Comparison of ENCODE assay signal across 17 cellular contexts in the genomic region with DNA sequence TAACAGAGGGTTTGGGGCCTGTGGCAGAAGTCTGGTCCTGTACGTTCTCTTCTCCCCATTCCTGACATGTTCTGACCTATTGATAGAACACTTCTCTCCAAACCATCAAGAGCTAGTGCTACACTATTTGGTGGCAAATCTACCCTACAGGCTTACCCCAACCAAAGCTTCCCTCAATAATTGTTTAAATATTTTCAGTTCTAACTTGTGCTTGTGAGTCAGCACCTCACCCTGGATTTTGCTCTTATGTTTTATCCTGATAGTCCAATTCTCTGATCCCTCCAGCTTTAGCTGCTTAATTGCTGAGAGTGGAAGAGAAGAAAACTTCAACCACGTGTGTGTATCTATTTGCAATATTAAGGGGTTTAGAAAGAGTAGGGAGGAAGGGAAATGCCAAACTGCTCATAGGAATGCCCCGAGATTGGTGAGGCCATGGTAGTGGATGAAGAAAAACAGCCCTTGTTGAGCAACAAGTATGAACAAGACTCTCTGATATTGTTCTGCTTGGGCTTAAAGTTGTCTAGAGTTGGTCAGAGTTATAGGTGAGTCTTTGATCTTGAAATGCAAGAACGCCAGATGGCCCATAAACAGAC.
"Had no signal": no experiment of that assay in that cellular context is flagged by ENCODE, and none has a peak within 500 bp of the region (broad histone marks: within the 10 kb centered on the region; RNA-seq: fewer than 3 reads in every experiment).

No MANE protein-coding gene starts in this region.

- H3K4me1 ChIP-seq: colonic mucosa, right atrium auricular region, transverse colon, vagina had no signal

- ATAC-seq: natural killer cell; stimulated activated naive CD8-positive, alpha-beta T cell treated with anti-CD3 and anti-CD28 coated beads, Interleukin-15, Interleukin-2, amounts not matched to agents 100 U/mL and 50 U/mL, for 24 hours; T-cell had no signal

- H3K4me3 ChIP-seq: colonic mucosa, right atrium auricular region, skin epidermis, transverse colon, vagina had no signal

- H3K9me3 ChIP-seq: colonic mucosa, right atrium auricular region, transverse colon, vagina had no signal

- H3K9me3 Mint-ChIP-seq: activated naive CD4-positive, alpha-beta T cell treated with anti-CD3 and anti-CD28 coated beads, Interleukin-2, amount 10 ng/mL, durations not matched to agents 7 days and 5 days; T-cell had no signal

- H3K27ac ChIP-seq: colonic mucosa, right atrium auricular region, transverse colon, vagina had no signal

- DNase-seq: activated CD4-positive, alpha-beta T cell treated with anti-CD3 and anti-CD28 coated beads, Interleukin-2, amount 50 U/mL, for 4 hours; activated CD4-positive, CD25-positive, alpha-beta regulatory T cell treated with anti-CD3 and anti-CD28 coated beads, Interleukin-2, amount 50 U/mL, for 72 hours; activated naive CD4-positive, alpha-beta T cell treated with anti-CD3 and anti-CD28 coated beads, Interleukin-2, amount 10 ng/mL, durations not matched to agents 7 days and 5 days; colonic mucosa; effector CD4-positive, alpha-beta T cell; glutamatergic neuron; hypothalamus; mesendoderm; natural killer cell; nucleus accumbens; posterior cingulate gyrus; stimulated activated naive CD8-positive, alpha-beta T cell treated with anti-CD3 and anti-CD28 coated beads, Interleukin-15, Interleukin-2, amounts not matched to agents 100 U/mL and 50 U/mL, for 24 hours; T-cell; transverse colon had no signal

- H3K27ac Mint-ChIP-seq: activated naive CD4-positive, alpha-beta T cell treated with anti-CD3 and anti-CD28 coated beads, Interleukin-2, amount 10 ng/mL, durations not matched to agents 7 days and 5 days; natural killer cell; T-cell had no signal

- H3K36me3 Mint-ChIP-seq: activated naive CD4-positive, alpha-beta T cell treated with anti-CD3 and anti-CD28 coated beads, Interleukin-2, amount 10 ng/mL, durations not matched to agents 7 days and 5 days; natural killer cell; T-cell had no signal

- H3K27me3 Mint-ChIP-seq: activated naive CD4-positive, alpha-beta T cell treated with anti-CD3 and anti-CD28 coated beads, Interleukin-2, amount 10 ng/mL, durations not matched to agents 7 days and 5 days had no signal

- H3K36me3 ChIP-seq: colonic mucosa, right atrium auricular region, transverse colon, vagina had no signal

- H3K27me3 ChIP-seq: colonic mucosa, right atrium auricular region, transverse colon, vagina had no signal

- H3K4me1 Mint-ChIP-seq: activated naive CD4-positive, alpha-beta T cell treated with anti-CD3 and anti-CD28 coated beads, Interleukin-2, amount 10 ng/mL, durations not matched to agents 7 days and 5 days; natural killer cell; T-cell had no signal

- H3K4me3 Mint-ChIP-seq: activated naive CD4-positive, alpha-beta T cell treated with anti-CD3 and anti-CD28 coated beads, Interleukin-2, amount 10 ng/mL, durations not matched to agents 7 days and 5 days; natural killer cell; T-cell had no signal
